In genomic region chr9:125601986-125602385, GRCh38 we compare ENCODE assay signal across 21 cellular contexts.
DNase-seq lines count a peak whose midpoint lies in the region; ATAC-seq, FAIRE-seq and TF ChIP-seq lines count a peak whose summit lies in the region.
"Had no signal": no experiment of that assay in that cellular context is flagged by ENCODE, and none has a peak within 500 bp of the region (broad histone marks: within the 10 kb centered on the region; RNA-seq: fewer than 3 reads in every experiment).

No MANE protein-coding gene starts in this region.

- H4K20me1 ChIP-seq in IMR-90 (ENCODE audit: insufficient read depth, low read length) (peaks cover 31% of the 10 kb centered on the region; the same call in 1 of the 2 replicates), GM12878 (ENCODE audit: control insufficient read depth, insufficient read depth) (no peaks in the 10 kb centered on the region)

- CTCF ChIA-PET in Caco-2 (lab: Charles Lee), result interaction anchor here (0.6 kb wide), 1 partner anchor 43 kb away, joined by 3 read pairs; no protein-coding TSS in a partner anchor
- CTCF ChIA-PET in IMR-90 (lab: Yijun Ruan, JAX), result no interaction called here
- CTCF ChIA-PET in GM12878 (lab: Yijun Ruan, JAX), result interaction anchor here (0.8 to 1.4 kb wide), 2 partner anchors 28 kb away, joined by 3 read pairs; no protein-coding TSS in a partner anchor

- H4K91ac ChIP-seq in IMR-90 (ENCODE audit: insufficient read depth, low read depth, low read length), result no peak overlapping the region

- TF ChIP-seq CTCF in Caco-2 (IDR thresholded peaks at IDR 0.05; ENCODE audit: insufficient read depth in 1 of 2, low read depth in 1 of 2, low read length in 1 of 2, severe bottlenecking in 1 of 2, unreplicated experiment in 1 of 2), result no peak
- TF ChIP-seq CTCF in IMR-90 (conservative IDR thresholded peaks at IDR 0.05; ENCODE audit: low read depth, low read length), result 0 out of 2 replicates have a peak, but pooled peaks have one; percentile 20
- TF ChIP-seq CTCF in GM12878 (IDR thresholded peaks at IDR 0.05 in 2 of 3, conservative IDR thresholded peaks at IDR 0.05 in 1 of 3; ENCODE audit: control insufficient read depth in 2 of 3, extremely low read depth in 1 of 3, insufficient read depth in 1 of 3, low read depth in 3 of 3, low read length in 3 of 3), result peak in 1 of 3 experiments; percentile 13; a peak in 1 of 6 replicates
- peak in 2 of 3 experiments; percentile 12 to 33 for TF ChIP-seq CTCF in nephron (IDR thresholded peaks at IDR 0.05; ENCODE audit: unreplicated experiment in 3 of 3)

- H3K4me1 Mint-ChIP-seq in Caco-2 (ENCODE audit: low read depth, unreplicated experiment), result peaks cover 10% of the 10 kb centered on the region
- no peaks in the 10 kb centered on the region for H3K4me1 Mint-ChIP-seq in nephron

- no peak overlapping the region for H3K27ac ChIP-seq in IMR-90 (ENCODE audit: insufficient read depth, low read length)
- H3K27ac ChIP-seq in GM12878 (ENCODE audit: control insufficient read depth, insufficient read depth), result no peak overlapping the region
- H3K27ac ChIP-seq: heart right ventricle, right atrium auricular region had no signal

- H3K36me3 Mint-ChIP-seq in Caco-2 (ENCODE audit: insufficient read depth, unreplicated experiment) (no peaks in the 10 kb centered on the region), nephron (ENCODE audit: low read depth) (peaks cover 3% of the 10 kb centered on the region)

- H3K9ac ChIP-seq in IMR-90 (ENCODE audit: low read depth, low read length) (no peak overlapping the region), GM12878 (ENCODE audit: control insufficient read depth, insufficient read depth, low read length) (no peak overlapping the region)

- dilution Hi-C loops in IMR-90 (cut with HindIII; ENCODE audit: low sequenced_read_pairs, unreplicated experiment), result no loop called here

- peak; percentile 38 for FAIRE-seq in GM12878 (lab: Jason Lieb, UNC)
- FAIRE-seq: GM18507 had no signal

- in situ Hi-C loops in IMR-90 (cut with MboI; ENCODE audit: low sequenced_read_pairs) (no loop called here), GM12878 (cut with MboI) (no loop called here)

- no peak overlapping the region for H3K14ac ChIP-seq in IMR-90 (replicated peaks; ENCODE audit: low read depth, low read length)

- RAD21 ChIA-PET in GM12878 (lab: Charles Lee; ENCODE audit: unreplicated experiment), result interaction anchor here (1.0 kb wide), 1 partner anchor 43 kb away, joined by 3 read pairs; no protein-coding TSS in a partner anchor

- H2BK15ac ChIP-seq in IMR-90 (ENCODE audit: low read depth, low read length), result no peak overlapping the region

- H3K36me3 ChIP-seq in Caco-2 (ENCODE audit: control insufficient read depth, insufficient read depth, low read length) (no peaks in the 10 kb centered on the region), IMR-90 (ENCODE audit: control insufficient read depth, insufficient read depth, low read length) (no peaks in the 10 kb centered on the region), GM12878 (ENCODE audit: control insufficient read depth in 2 of 2, insufficient read depth in 2 of 2, low read length in 1 of 2) (peaks cover 0 to 3% of the 10 kb centered on the region in 2 experiments; a peak in 2 of 4 replicates)
- H3K36me3 ChIP-seq: heart right ventricle, right atrium auricular region had no signal

- no peak overlapping the region for H2BK20ac ChIP-seq in IMR-90 (ENCODE audit: low read depth, low read length)

- SMC1A ChIA-PET in GM12878 (lab: Charles Lee; ENCODE audit: uncharacterized antibody, unreplicated experiment), result interaction anchor here (1.5 kb wide), 1 partner anchor 12 kb away, joined by 3 read pairs; no protein-coding TSS in a partner anchor

- no peak overlapping the region for H2AK9ac ChIP-seq in IMR-90 (replicated peaks; ENCODE audit: low read depth, low read length, poor library complexity)

- H2BK120ac ChIP-seq in IMR-90 (ENCODE audit: low read depth, low read length), result no peak overlapping the region

- DNase-seq in Caco-2, result no peak
- DNase-seq in IMR-90, result no peak
- no peak for DNase-seq in GM12878 (ENCODE audit: low read depth, low spot score)
- no peak for DNase-seq in NCI-H2081 (lab: John Stamatoyannopoulos, UW)
- DNase-seq in GM19238 (ENCODE audit: insufficient read length, low spot score), result no peak
- DNase-seq: activated naive CD4-positive, alpha-beta T cell treated with anti-CD3 and anti-CD28 coated beads for 36 hours; activated T-cell treated with anti-CD3 and anti-CD28 coated beads for 4 hours; anterior cingulate cortex; cerebellar nuclear complex; effector memory CD8-positive, alpha-beta T cell; heart right ventricle; NCI-H1930; NCI-H510A; nucleus accumbens; stimulated activated naive B cell treated with anti-CD40 and anti-IgM and Interleukin-4, amounts not matched to agents 10 μg/mL and 1 μg/mL and 100 μg/mL, for 72 hours had no signal

- intact Hi-C loops in Caco-2 (cut with micrococcal nuclease; ENCODE audit: unreplicated experiment), result no loop called here
- intact Hi-C loops in IMR-90 (cut with micrococcal nuclease), result no loop called here
- intact Hi-C loops in GM12878 (cut with micrococcal nuclease; ENCODE audit: unreplicated experiment), result no loop called here

- peaks cover 23 to 62% of the 10 kb centered on the region in 2 experiments for H3K79me1 ChIP-seq in IMR-90 (ENCODE audit: low read depth in 1 of 2, low read length in 2 of 2)

- POLR2A ChIA-PET in Caco-2 (lab: Charles Lee) (no interaction called here), IMR-90 (lab: Charles Lee; ENCODE audit: unreplicated experiment) (interaction anchor here (0.6 kb wide), 1 partner anchor 1083 kb away, joined by 10 read pairs; no protein-coding TSS in a partner anchor), GM12878 (lab: Charles Lee) (interaction anchor here (0.6 kb wide), 1 partner anchor 37 kb away, joined by 7 read pairs; no protein-coding TSS in a partner anchor)

- no peak overlapping the region for H2BK5ac ChIP-seq in IMR-90 (ENCODE audit: low read depth, low read length, poor library complexity, severe bottlenecking)

- H3K18ac ChIP-seq in IMR-90 (ENCODE audit: low read depth, low read length), result no peak overlapping the region

- no peaks in the 10 kb centered on the region for H3K9me3 Mint-ChIP-seq in Caco-2 (ENCODE audit: unreplicated experiment)
- H3K9me3 Mint-ChIP-seq in nephron, result no peaks in the 10 kb centered on the region
- H3K9me3 Mint-ChIP-seq: activated naive CD4-positive, alpha-beta T cell treated with anti-CD3 and anti-CD28 coated beads for 36 hours; effector memory CD8-positive, alpha-beta T cell had no signal

- no CpG with 5 or more reads among the region's 7 CpGs for WGBS in IMR-90 (ENCODE audit: extremely low coverage in 2 of 2, insufficient read length in 1 of 2), 2 experiments
- WGBS in GM12878 (ENCODE audit: insufficient coverage, insufficient replicate concordance, low lambda C conversion rate, missing lambda C conversion rate), result 89% methylated on average over 7 of the region's 7 CpGs

- no peak overlapping the region for H4K8ac ChIP-seq in IMR-90 (ENCODE audit: low read depth in 2 of 2, low read length in 2 of 2)

- peaks cover 24% of the 10 kb centered on the region for H3K79me2 ChIP-seq in GM12878 (ENCODE audit: control insufficient read depth, insufficient read depth, low read length)

- no peaks in the 10 kb centered on the region for H3K27me3 Mint-ChIP-seq in Caco-2 (ENCODE audit: insufficient read depth, unreplicated experiment)
- no peaks in the 10 kb centered on the region for H3K27me3 Mint-ChIP-seq in nephron (ENCODE audit: low read depth)
- H3K27me3 Mint-ChIP-seq: effector memory CD8-positive, alpha-beta T cell; stimulated activated naive B cell treated with anti-CD40 and anti-IgM and Interleukin-4, amounts not matched to agents 10 μg/mL and 1 μg/mL and 100 μg/mL, for 72 hours had no signal

- TF ChIP-seq POLR2A in IMR-90 (IDR thresholded peaks at IDR 0.05; ENCODE audit: low read depth, low read length) (no peak), GM12878 (IDR thresholded peaks at IDR 0.05; ENCODE audit: low read depth, low read length) (no peak)

- TF ChIP-seq RAD21 in IMR-90 (IDR thresholded peaks at IDR 0.05; ENCODE audit: low read length) (no peak), GM12878 (IDR thresholded peaks at IDR 0.05; ENCODE audit: insufficient read depth, low read depth, low read length) (peak; percentile 13; the same call in 1 of the 2 replicates)

- TF ChIP-seq EP300 in GM12878 (IDR thresholded peaks at IDR 0.05; ENCODE audit: borderline replicate concordance in 1 of 2, control insufficient read depth in 1 of 2, low read depth in 2 of 2, low read length in 2 of 2), result no peak

- H2AK5ac ChIP-seq in IMR-90 (ENCODE audit: low read depth, low read length), result no peak overlapping the region

- no peak overlapping the region for H3K56ac ChIP-seq in IMR-90 (ENCODE audit: extremely low read depth, insufficient read depth, low read length)

- BruUV-seq in Caco-2 (replicated peaks; lab: Mats Ljungman, UMichigan) (no TSS peak), IMR-90 (replicated peaks; lab: Mats Ljungman, UMichigan) (no TSS peak), GM12878 (replicated peaks; lab: Mats Ljungman, UMichigan) (no TSS peak)

- H3K4me2 ChIP-seq in IMR-90 (ENCODE audit: low read depth, low read length) (no peak overlapping the region), GM12878 (ENCODE audit: control insufficient read depth, insufficient read depth) (no peak overlapping the region)

- H3K4me3 ChIP-seq in Caco-2 (ENCODE audit: low read depth, low read length) (no peak overlapping the region), IMR-90 (ENCODE audit: insufficient read depth, low read depth, low read length) (no peak overlapping the region), GM12878 (no peak overlapping the region)
- H3K4me3 ChIP-seq: heart right ventricle, right atrium auricular region had no signal

- ATAC-seq in IMR-90 (ENCODE audit: low read depth), result no peak
- no peak for ATAC-seq in GM12878
- ATAC-seq in HG02870 (IDR thresholded peaks at IDR 0.05; ENCODE audit: unreplicated experiment), result no peak
- ATAC-seq in HG03108 (IDR thresholded peaks at IDR 0.05; ENCODE audit: unreplicated experiment), result no peak
- ATAC-seq: effector memory CD8-positive, alpha-beta T cell; heart right ventricle; Right ventricle myocardium inferior; stimulated activated naive B cell treated with anti-CD40 and anti-IgM and Interleukin-4, amounts not matched to agents 10 μg/mL and 1 μg/mL and 100 μg/mL, for 72 hours had no signal

- no peak overlapping the region for H3K4me3 Mint-ChIP-seq in Caco-2 (ENCODE audit: unreplicated experiment)
- H3K4me3 Mint-ChIP-seq in nephron, result no peak overlapping the region
- H3K4me3 Mint-ChIP-seq: activated naive CD4-positive, alpha-beta T cell treated with anti-CD3 and anti-CD28 coated beads for 36 hours; effector memory CD8-positive, alpha-beta T cell; stimulated activated naive B cell treated with anti-CD40 and anti-IgM and Interleukin-4, amounts not matched to agents 10 μg/mL and 1 μg/mL and 100 μg/mL, for 72 hours had no signal

- H3K4ac ChIP-seq in IMR-90 (ENCODE audit: low read depth, low read length), result no peak overlapping the region

- H3K23ac ChIP-seq in IMR-90 (ENCODE audit: low read depth, low read length), result no peak overlapping the region

- no peaks in the 10 kb centered on the region for H3K9me1 ChIP-seq in IMR-90 (ENCODE audit: insufficient read depth, low read length)

- H3K27me3 ChIP-seq in Caco-2 (replicated peaks; ENCODE audit: control insufficient read depth, insufficient read depth, low read length) (no peaks in the 10 kb centered on the region), IMR-90 (ENCODE audit: control insufficient read depth, insufficient read depth, low read length) (no peaks in the 10 kb centered on the region), GM12878 (replicated peaks in 1 of 2; ENCODE audit: control insufficient read depth in 2 of 2, insufficient read depth in 2 of 2, low read length in 1 of 2) (no peaks in the 10 kb centered on the region)
- H3K27me3 ChIP-seq: heart right ventricle, right atrium auricular region had no signal

- H3K9me3 ChIP-seq in Caco-2 (no peaks in the 10 kb centered on the region), IMR-90 (ENCODE audit: control insufficient read depth, insufficient read depth, low read length) (no peaks in the 10 kb centered on the region), GM12878 (replicated peaks; ENCODE audit: control insufficient read depth, insufficient read depth, low read length) (no peaks in the 10 kb centered on the region)
- H3K9me3 ChIP-seq: heart right ventricle, right atrium auricular region had no signal

- H4K5ac ChIP-seq in IMR-90 (ENCODE audit: low read depth, low read length), result no peak overlapping the region

- peak overlapping the region; percentile 44 for H3K27ac Mint-ChIP-seq in Caco-2 (ENCODE audit: unreplicated experiment)
- H3K27ac Mint-ChIP-seq in nephron, result no peak overlapping the region
- H3K27ac Mint-ChIP-seq: activated naive CD4-positive, alpha-beta T cell treated with anti-CD3 and anti-CD28 coated beads for 36 hours; stimulated activated naive B cell treated with anti-CD40 and anti-IgM and Interleukin-4, amounts not matched to agents 10 μg/mL and 1 μg/mL and 100 μg/mL, for 72 hours had no signal

- H2AFZ ChIP-seq in IMR-90 (replicated peaks; ENCODE audit: low read length, poor library complexity) (no peak overlapping the region), GM12878 (ENCODE audit: control insufficient read depth, low read depth, low read length) (no peak overlapping the region)

- H3K4me1 ChIP-seq in Caco-2 (peaks cover 19% of the 10 kb centered on the region), IMR-90 (ENCODE audit: control insufficient read depth, insufficient read depth, low read length) (no peaks in the 10 kb centered on the region; the same call in 1 of the 2 replicates), GM12878 (ENCODE audit: control insufficient read depth, insufficient read depth, low read length) (no peaks in the 10 kb centered on the region)
- H3K4me1 ChIP-seq: heart right ventricle, right atrium auricular region had no signal

Comparison
In these comparisons a context has a peak if more than half of its experiments do, and no peak if none do; other contexts are left out.
1. CTCF ChIP-seq: peak in IMR-90 (single experiment) and nephron (2 of 3); none in Caco-2 (0 of 2).